8 cellular contexts compared by ENCODE assay signal in genomic region chr13:21668665-21669599, GRCh38. TPM values are rescaled to one million over a fixed set of nuclear protein-coding genes. Genes with fewer than 3 reads are reported as not detected.
DNase-seq lines count a peak whose midpoint lies in the region; ATAC-seq lines count a peak whose summit lies in the region.

No MANE protein-coding gene starts in this region.

- no peaks in the 10 kb centered on the region for H3K36me3 ChIP-seq in muscle layer of colon (ENCODE audit: insufficient read depth, low read length)

- H3K4me1 Mint-ChIP-seq in T-helper 17 cell, result peaks cover 32% of the 10 kb centered on the region

- H3K27ac Mint-ChIP-seq in T-helper 17 cell, result peak overlapping the region; percentile 86

- peaks cover 35 to 59% of the 10 kb centered on the region in 2 donors for H3K27me3 ChIP-seq in muscle layer of colon (ENCODE audit: control insufficient read depth in 1 of 2, insufficient read depth in 2 of 2, low read length in 2 of 2)

- H3K4me1 ChIP-seq in muscle layer of colon (ENCODE audit: insufficient read depth, low read length), result peaks cover 31% of the 10 kb centered on the region

- H3K36me3 Mint-ChIP-seq in T-helper 17 cell (ENCODE audit: low read depth), result peaks cover 2% of the 10 kb centered on the region

- H3K9me3 ChIP-seq in T-helper 17 cell (ENCODE audit: control insufficient read depth, low read length, poor library complexity, severe bottlenecking) (no peaks in the 10 kb centered on the region), muscle layer of colon (ENCODE audit: low read length) (no peaks in the 10 kb centered on the region)

- ATAC-seq in T-helper 17 cell, result peak; percentile 23
- no peak for ATAC-seq in HG03457 (IDR thresholded peaks at IDR 0.05; ENCODE audit: unreplicated experiment)

- H3K27ac ChIP-seq in muscle layer of colon (ENCODE audit: low read depth, low read length), result no peak overlapping the region

- peak; percentile 18 for DNase-seq in stimulated activated CD4-positive, alpha-beta T cell treated with anti-CD3 and anti-CD28 coated beads, Interleukin-12 subunit alpha, Interleukin-12 subunit beta, amount 100 ng/mL, for 4 hours
- no peak for DNase-seq in stimulated activated CD4-positive, alpha-beta T cell treated with anti-CD3 and anti-CD28 coated beads, Interleukin-2, amount 100 ng/mL, for 48 hours
- DNase-seq in T-helper 17 cell (peak in 1 of 3 donors; percentile 15), ecto neural progenitor cell (ENCODE audit: low spot score) (peak; percentile 57), hippocampal formation (lab: John Stamatoyannopoulos, UW) (no peak), midbrain (lab: John Stamatoyannopoulos, UW) (no peak)

- no peak overlapping the region for H3K9ac ChIP-seq in muscle layer of colon (ENCODE audit: low read length)

- H3K4me3 Mint-ChIP-seq in T-helper 17 cell, result peak overlapping the region; percentile 96

- peak overlapping the region; percentile 63 to 91 for H3K4me3 ChIP-seq in muscle layer of colon (ENCODE audit: low read depth in 1 of 2, low read length in 2 of 2)

- peaks cover 10% of the 10 kb centered on the region for H3K27me3 Mint-ChIP-seq in T-helper 17 cell

RNA-seq across cellular contexts. Expression of gene FGF9, which starts 1.9 kb away (rescaled TPM):
- 1 to 10 TPM; 1.1 to 2.1 TPM for total RNA-seq in T-helper 17 cell

Comparison
In these comparisons a context has a peak if more than half of its experiments do, and no peak if none do; other contexts are left out.
1. DNase-seq: peak in stimulated activated CD4-positive, alpha-beta T cell treated with anti-CD3 and anti-CD28 coated beads, Interleukin-12 subunit alpha, Interleukin-12 subunit beta, amount 100 ng/mL, for 4 hours (single experiment) and ecto neural progenitor cell (single experiment); none in stimulated activated CD4-positive, alpha-beta T cell treated with anti-CD3 and anti-CD28 coated beads, Interleukin-2, amount 100 ng/mL, for 48 hours (0 of 2), hippocampal formation (0 of 2) and midbrain (single experiment).